In the genomic region with DNA sequence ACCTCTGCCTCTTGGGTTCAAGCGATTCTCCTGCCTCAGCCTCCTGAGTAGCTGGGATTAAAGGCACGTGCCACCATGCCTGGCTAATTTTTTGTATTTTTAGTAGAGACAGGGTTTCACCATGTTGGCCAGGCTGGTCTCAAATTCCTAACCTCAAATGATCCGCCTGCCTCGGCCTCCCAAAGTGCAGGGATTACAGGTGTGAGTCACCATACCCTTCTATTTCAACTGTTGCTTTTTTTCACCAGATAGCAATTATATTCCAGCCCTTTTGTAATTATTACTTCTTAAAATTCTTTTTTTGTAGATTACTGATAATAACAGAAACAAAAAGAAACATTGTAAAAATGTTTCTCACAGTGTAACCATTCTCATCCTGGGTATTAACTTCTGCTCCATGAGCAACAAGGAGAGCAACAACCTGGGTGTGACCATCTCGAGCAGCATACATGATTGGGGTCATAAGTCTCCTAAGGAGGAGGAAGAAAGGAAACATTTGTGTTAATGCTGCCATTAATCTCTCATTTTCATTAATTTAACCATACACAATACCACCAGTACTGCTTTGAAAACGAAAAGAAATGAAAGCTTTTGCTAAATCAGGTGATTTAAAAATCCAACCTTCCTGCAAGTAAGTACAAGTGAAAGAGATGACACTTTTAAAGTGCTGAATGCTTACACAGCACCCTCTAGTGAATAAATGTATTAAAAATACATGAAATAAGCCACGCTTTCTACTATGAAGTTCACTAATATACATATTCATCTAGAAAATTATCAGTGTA, we compare ENCODE assay signal across 8 cellular contexts. TPM values are rescaled to one million over a fixed set of nuclear protein-coding genes. Genes with fewer than 3 reads are reported as not detected.
A peak's percentile ranks its signal among the peaks of the same experiment; 100 is the strongest.
DNase-seq lines count a peak whose midpoint lies in the region; ATAC-seq, FAIRE-seq and TF ChIP-seq lines count a peak whose summit lies in the region.

No MANE protein-coding gene starts in this region.

- no peaks in the 10 kb centered on the region for H3K27me3 ChIP-seq in SU-DHL-6 (ENCODE audit: low read length)
- no peaks in the 10 kb centered on the region for H3K27me3 ChIP-seq in left lung

- peaks cover 5% of the 10 kb centered on the region for H3K79me2 ChIP-seq in SU-DHL-6 (ENCODE audit: insufficient read depth, low read length)

- CTCF ChIA-PET in A549 (lab: Yijun Ruan, JAX) = interaction anchor here (0.6 to 1.6 kb wide), 8 partner anchors 76 to 457 kb away, joined by 3 to 5 read pairs (median 3); no protein-coding TSS in a partner anchor

- DNase-seq in A549 (ENCODE audit: low read depth in 1 of 2, low spot score in 1 of 2) = peak in 1 of 2 experiments; percentile 27
- no peak for DNase-seq in left lung

- peak; percentile 71 to 77 for TF ChIP-seq RAD21 in A549 (conservative IDR thresholded peaks at IDR 0.05 in 1 of 2, IDR thresholded peaks at IDR 0.05 in 1 of 2)

- H3K36me3 ChIP-seq in SU-DHL-6 (ENCODE audit: low read length) (peaks cover 8% of the 10 kb centered on the region; the same call in 1 of the 2 replicates), left lung (no peaks in the 10 kb centered on the region)

- H2AFZ ChIP-seq in SU-DHL-6 (ENCODE audit: low read depth, low read length, severe bottlenecking) = peak overlapping the region; percentile 58

- ATAC-seq in A549 (peak; percentile 73 to 86; a peak in 5 of 6 replicates), GM18517 (IDR thresholded peaks at IDR 0.05; ENCODE audit: unreplicated experiment) (peak; percentile 73), HG03520 (IDR thresholded peaks at IDR 0.05; ENCODE audit: unreplicated experiment) (peak; percentile 60), left lung (peak; percentile 88), HG02759 (IDR thresholded peaks at IDR 0.05; ENCODE audit: unreplicated experiment) (no peak), HG03139 (IDR thresholded peaks at IDR 0.05; ENCODE audit: unreplicated experiment) (no peak)
- ATAC-seq in activated CD4-positive, CD25-positive, alpha-beta regulatory T cell treated with anti-CD3 and anti-CD28 coated beads, Interleukin-2, amount 50 U/mL, for 24 hours = no peak

- no peak for TF ChIP-seq EP300 in A549 (IDR thresholded peaks at IDR 0.05)

- H3K9ac ChIP-seq in SU-DHL-6 (ENCODE audit: low read length) = peak overlapping the region; percentile 59

- TF ChIP-seq POLR2A in A549 (IDR thresholded peaks at IDR 0.05; ENCODE audit: low read length) = no peak

- H3K4me2 ChIP-seq in A549 = peak overlapping the region; percentile 19; the same call in 1 of the 3 replicates
- peak overlapping the region; percentile 99 for H3K4me2 ChIP-seq in SU-DHL-6 (ENCODE audit: low read depth, low read length, poor library complexity, severe bottlenecking)

- H3K9me2 ChIP-seq in SU-DHL-6 (replicated peaks; ENCODE audit: insufficient read depth, low read length) = no peaks in the 10 kb centered on the region

- POLR2A ChIA-PET in A549 (lab: Yijun Ruan, JAX) = no interaction called here

- peaks cover 59% of the 10 kb centered on the region for H3F3A ChIP-seq in SU-DHL-6 (ENCODE audit: insufficient read depth)

- intact Hi-C loops in left lung (cut with DNase I) = loop anchor here in 1 of 2 donors (10.0 kb wide), 1 partner anchor 181 kb away; no protein-coding TSS in a partner anchor

- 44% methylated on average over 7 of the region's 7 CpGs for WGBS in A549 (ENCODE audit: missing lambda C conversion rate)

- TF ChIP-seq CTCF in A549 (IDR thresholded peaks at IDR 0.05) (peak; percentile 76), SU-DHL-6 (IDR thresholded peaks at IDR 0.05; ENCODE audit: insufficient read depth, low read length, poor library complexity, severe bottlenecking) (peak; percentile 49), left lung (IDR thresholded peaks at IDR 0.05) (peak in 1 of 2 donors; percentile 34)

- H3K27ac ChIP-seq in A549 = no peak overlapping the region
- peak overlapping the region; percentile 100 for H3K27ac ChIP-seq in SU-DHL-6 (ENCODE audit: low read depth, low read length)
- peak overlapping the region in 1 of 2 donors; percentile 5 for H3K27ac ChIP-seq in left lung

- H4K20me1 ChIP-seq in SU-DHL-6 (ENCODE audit: low read depth, low read length) = no peaks in the 10 kb centered on the region

- FAIRE-seq in A549 (lab: Jason Lieb, UNC) = peak; percentile 84

- no peak overlapping the region for H3K4me3 ChIP-seq in A549
- H3K4me3 ChIP-seq in SU-DHL-6 (ENCODE audit: insufficient read depth, low read length, poor library complexity, severe bottlenecking) = peak overlapping the region; percentile 49
- H3K4me3 ChIP-seq in left lung = no peak overlapping the region

- H3K9me3 ChIP-seq in A549 = peaks cover 13% of the 10 kb centered on the region; the same call in 1 of the 3 replicates
- peaks cover 19% of the 10 kb centered on the region; the same call in 1 of the 2 replicates for H3K9me3 ChIP-seq in SU-DHL-6 (ENCODE audit: insufficient read depth, low read length)
- H3K9me3 ChIP-seq in left lung = peaks cover 0 to 11% of the 10 kb centered on the region in 2 donors

- H3K4me1 ChIP-seq in A549 (peaks cover 16% of the 10 kb centered on the region), left lung (peaks cover 0 to 6% of the 10 kb centered on the region in 2 donors)

TF ChIP-seq in A549, 52 proteins besides CTCF, POLR2A, EP300 and RAD21:
- TF ChIP-seq RCOR1 (IDR thresholded peaks at IDR 0.05; ENCODE audit: low read depth, low read length) (no peak), CHD4 (IDR thresholded peaks at IDR 0.05; ENCODE audit: borderline replicate concordance) (no peak), MAFK (IDR thresholded peaks at IDR 0.05; ENCODE audit: partially characterized antibody) (peak; percentile 38), SMC3 (IDR thresholded peaks at IDR 0.05) (peak; percentile 70)

RNA-seq across cellular contexts. Expression of a gene that starts 41.8 kb away (rescaled TPM):
- polyA plus RNA-seq in A549 (2011; rRNA removed) (not detected in 2 replicates), A549 (2017; fragmentation: RNase III; extraction: RNeasy Plus Mini Kit Qiagen cat#74134 plus additional on column Dnase treatment) (not detected in 3 replicates)
- not detected in 2 replicates for polyA plus RNA-seq in A549 (2012; cell fraction: cytosol; rRNA removed)
- not detected in 2 replicates for polyA plus RNA-seq in A549 (2012; cell fraction: nucleus; rRNA removed)
- polyA minus RNA-seq in A549 (2011; rRNA and poly(A)+ RNA removed) = not detected in 2 replicates
- total RNA-seq in left lung = under 1 TPM in 1 of 2 donors, not detected in 1; 0.39 TPM

Comparison
In these comparisons a context has a peak if more than half of its experiments do, and no peak if none do; other contexts are left out.
1. ATAC-seq: peak in A549 (2 of 2), GM18517 (single experiment), HG03520 (single experiment) and left lung (single experiment); none in activated CD4-positive, CD25-positive, alpha-beta regulatory T cell treated with anti-CD3 and anti-CD28 coated beads, Interleukin-2, amount 50 U/mL, for 24 hours (0 of 2), HG02759 (single experiment) and HG03139 (single experiment).